Comparison of ENCODE assay signal across 8 cellular contexts in the genomic region with DNA sequence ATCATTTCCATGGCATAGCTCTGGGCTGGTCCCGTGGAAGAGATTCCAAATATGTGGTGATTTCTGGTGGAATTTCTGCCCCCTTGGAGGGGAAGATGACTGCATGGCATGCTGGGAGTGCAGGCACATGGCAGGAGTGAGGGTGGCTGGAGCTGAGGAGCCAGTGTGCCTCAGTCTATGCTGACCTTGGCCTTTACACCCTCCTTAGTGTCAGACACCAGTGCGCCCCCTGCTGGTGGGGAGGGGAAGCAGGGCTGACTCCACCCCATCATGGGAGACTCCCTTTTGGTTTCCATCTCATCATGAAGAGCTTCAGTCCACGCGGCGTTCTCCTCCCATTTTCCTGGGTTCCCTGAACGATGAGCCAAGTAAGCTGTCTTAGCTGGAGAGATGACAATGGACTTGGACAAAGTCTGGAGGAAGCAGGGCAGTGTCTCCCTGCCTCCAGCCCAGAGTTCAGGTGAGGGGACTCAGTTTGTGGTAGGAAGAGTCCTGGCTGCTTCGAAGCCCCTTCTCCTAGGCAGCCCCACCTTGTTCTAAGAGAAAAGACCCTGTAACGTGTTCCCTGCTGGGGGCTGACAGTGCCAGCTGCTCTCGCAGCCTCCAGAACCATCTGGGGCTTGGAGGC. TPM values are rescaled to one million over a fixed set of nuclear protein-coding genes. Genes with fewer than 3 reads are reported as not detected.
DNase-seq lines count a peak whose midpoint lies in the region; ATAC-seq and TF ChIP-seq lines count a peak whose summit lies in the region.

No MANE protein-coding gene starts in this region.

- H3K9me3 ChIP-seq in colonic mucosa (no peaks in the 10 kb centered on the region), upper lobe of left lung (no peaks in the 10 kb centered on the region)

- H3K4me1 ChIP-seq in colonic mucosa (no peaks in the 10 kb centered on the region), upper lobe of left lung (no peaks in the 10 kb centered on the region)

- no peaks in the 10 kb centered on the region for H3K9me3 Mint-ChIP-seq in activated CD4-positive, alpha-beta T cell treated with anti-CD3 and anti-CD28 coated beads for 36 hours (ENCODE audit: low read depth)
- no peaks in the 10 kb centered on the region for H3K9me3 Mint-ChIP-seq in neural crest cell

- CTCF ChIA-PET in activated CD4-positive, alpha-beta T cell treated with anti-CD3 and anti-CD28 coated beads for 36 hours (lab: Charles Lee), result interaction anchor here (0.5 to 13.6 kb wide), 35 partner anchors 9 to 918 kb away, joined by 3 to 191 read pairs (median 4); a partner anchor contains a TSS

- H3K36me3 ChIP-seq in colonic mucosa (peaks cover 9% of the 10 kb centered on the region), upper lobe of left lung (peaks cover 6 to 40% (median 33%) of the 10 kb centered on the region in 4 donors)

- TF ChIP-seq POLR2A in upper lobe of left lung (IDR thresholded peaks at IDR 0.05), result no peak

- TF ChIP-seq EP300 in upper lobe of left lung (IDR thresholded peaks at IDR 0.05), result no peak

- no peaks in the 10 kb centered on the region for H3K4me1 Mint-ChIP-seq in activated CD4-positive, alpha-beta T cell treated with anti-CD3 and anti-CD28 coated beads for 36 hours
- H3K4me1 Mint-ChIP-seq in neural crest cell, result no peaks in the 10 kb centered on the region

- 82 to 85% methylated on average over 6 to 9 of the region's 9 CpGs for whole genome bisulfite sequencing in upper lobe of left lung, 2 donors

- H3K27ac Mint-ChIP-seq in activated CD4-positive, alpha-beta T cell treated with anti-CD3 and anti-CD28 coated beads for 36 hours, result no peak overlapping the region
- no peak overlapping the region for H3K27ac Mint-ChIP-seq in neural crest cell (ENCODE audit: unreplicated experiment)

- intact Hi-C loops in activated CD4-positive, alpha-beta T cell treated with anti-CD3 and anti-CD28 coated beads for 36 hours (cut with DNase I, micrococcal nuclease), result no loop called here
- intact Hi-C loops in colonic mucosa (cut with DNase I), result no loop called here

- no peak overlapping the region for H3K27ac ChIP-seq in colonic mucosa
- H3K27ac ChIP-seq in upper lobe of left lung, result no peak overlapping the region

- H3K36me3 Mint-ChIP-seq in activated CD4-positive, alpha-beta T cell treated with anti-CD3 and anti-CD28 coated beads for 36 hours (ENCODE audit: low read depth), result peaks cover 21% of the 10 kb centered on the region
- peaks cover 14% of the 10 kb centered on the region for H3K36me3 Mint-ChIP-seq in neural crest cell (ENCODE audit: low read depth)

- POLR2A ChIA-PET in activated CD4-positive, alpha-beta T cell treated with anti-CD3 and anti-CD28 coated beads for 36 hours (lab: Charles Lee), result interaction anchor here (0.5 to 0.7 kb wide), 3 partner anchors 19 to 28 kb away, joined by 3 to 7 read pairs (median 5); no protein-coding TSS in a partner anchor

- ATAC-seq in activated CD4-positive, alpha-beta T cell treated with anti-CD3 and anti-CD28 coated beads for 36 hours, result peak; percentile 94
- ATAC-seq in upper lobe of left lung (ENCODE audit: low FRiP score in 2 of 2), result peak in 1 of 2 donors; percentile 37

- peak; percentile 69 for TF ChIP-seq CTCF in colonic mucosa (IDR thresholded peaks at IDR 0.05)
- peak; percentile 76 for TF ChIP-seq CTCF in neural crest cell (conservative IDR thresholded peaks at IDR 0.05)
- TF ChIP-seq CTCF in upper lobe of left lung (IDR thresholded peaks at IDR 0.05), result peak; percentile 61 to 87 (median 70)

- no peak overlapping the region for H3K4me3 Mint-ChIP-seq in activated CD4-positive, alpha-beta T cell treated with anti-CD3 and anti-CD28 coated beads for 36 hours
- H3K4me3 Mint-ChIP-seq in neural crest cell, result no peak overlapping the region

- no peaks in the 10 kb centered on the region for H3K27me3 Mint-ChIP-seq in activated CD4-positive, alpha-beta T cell treated with anti-CD3 and anti-CD28 coated beads for 36 hours
- peaks cover 6% of the 10 kb centered on the region for H3K27me3 Mint-ChIP-seq in neural crest cell (ENCODE audit: low read depth)

- no peak overlapping the region for H3K4me3 ChIP-seq in colonic mucosa
- H3K4me3 ChIP-seq in upper lobe of left lung, result no peak overlapping the region

- peak; percentile 17 for DNase-seq in NCI-H345 (lab: John Stamatoyannopoulos, UW)
- no peak for DNase-seq in NCI-H345 treated with DMSO at 0.1 percent for 48 hours (lab: John Stamatoyannopoulos, UW; ENCODE audit: unreplicated experiment)
- DNase-seq in LoVo (ENCODE audit: low spot score), result peak; percentile 31
- DNase-seq in activated CD4-positive, alpha-beta T cell treated with anti-CD3 and anti-CD28 coated beads for 36 hours, result peak; percentile 89
- DNase-seq in colonic mucosa, result peak; percentile 53
- peak; percentile 42 for DNase-seq in neural crest cell (ENCODE audit: low read depth, low spot score)
- DNase-seq in upper lobe of left lung, result peak in 1 of 2 donors; percentile 41
- no peak for DNase-seq in pons (ENCODE audit: low spot score)

- H3K9ac ChIP-seq in colonic mucosa (ENCODE audit: low read depth in 2 of 2, low read length in 2 of 2), result no peak overlapping the region

- H3K27me3 ChIP-seq in colonic mucosa, result no peaks in the 10 kb centered on the region
- no peaks in the 10 kb centered on the region for H3K27me3 ChIP-seq in upper lobe of left lung

RNA-seq across cellular contexts. Expression of a gene that starts 10.3 kb away (rescaled TPM):
- not detected for total RNA-seq in activated CD4-positive, alpha-beta T cell treated with anti-CD3 and anti-CD28 coated beads for 36 hours
- not detected for total RNA-seq in colonic mucosa
- total RNA-seq in neural crest cell, result 0.21 TPM in 1 of 2 replicates, not detected in the other
- total RNA-seq in upper lobe of left lung, result under 1 TPM in 1 of 6 donors, not detected in 5; 0.24 TPM

RNA-seq across cellular contexts. Expression of a gene that starts 25.7 kb away (rescaled TPM):
- total RNA-seq in activated CD4-positive, alpha-beta T cell treated with anti-CD3 and anti-CD28 coated beads for 36 hours, result 10 to 100 TPM; 20.7 to 21.5 TPM
- total RNA-seq in colonic mucosa (10 to 100 TPM; 27.9 to 34.1 TPM), neural crest cell (69.1 and 71.0 TPM in 2 replicates), upper lobe of left lung (10 to 100 TPM; 29.2 to 62.9 (median 34.3) TPM)

RNA-seq across cellular contexts. Expression of a gene that starts 52.1 kb away (rescaled TPM):
- not detected for total RNA-seq in activated CD4-positive, alpha-beta T cell treated with anti-CD3 and anti-CD28 coated beads for 36 hours
- total RNA-seq in colonic mucosa (not detected), neural crest cell (not detected in 2 replicates), upper lobe of left lung (not detected)

Comparison
In these comparisons a context has a peak if more than half of its experiments do, and no peak if none do; other contexts are left out.
1. DNase-seq: peak in NCI-H345 (single experiment), LoVo (single experiment), activated CD4-positive, alpha-beta T cell treated with anti-CD3 and anti-CD28 coated beads for 36 hours (single experiment), colonic mucosa (single experiment) and neural crest cell (single experiment); none in NCI-H345 treated with DMSO at 0.1 percent for 48 hours (single experiment) and pons (single experiment).
2. Peak in every context shown above with its lines, with median percentiles within 50 percentile points of each other: CTCF ChIP-seq.